In the genomic region with DNA sequence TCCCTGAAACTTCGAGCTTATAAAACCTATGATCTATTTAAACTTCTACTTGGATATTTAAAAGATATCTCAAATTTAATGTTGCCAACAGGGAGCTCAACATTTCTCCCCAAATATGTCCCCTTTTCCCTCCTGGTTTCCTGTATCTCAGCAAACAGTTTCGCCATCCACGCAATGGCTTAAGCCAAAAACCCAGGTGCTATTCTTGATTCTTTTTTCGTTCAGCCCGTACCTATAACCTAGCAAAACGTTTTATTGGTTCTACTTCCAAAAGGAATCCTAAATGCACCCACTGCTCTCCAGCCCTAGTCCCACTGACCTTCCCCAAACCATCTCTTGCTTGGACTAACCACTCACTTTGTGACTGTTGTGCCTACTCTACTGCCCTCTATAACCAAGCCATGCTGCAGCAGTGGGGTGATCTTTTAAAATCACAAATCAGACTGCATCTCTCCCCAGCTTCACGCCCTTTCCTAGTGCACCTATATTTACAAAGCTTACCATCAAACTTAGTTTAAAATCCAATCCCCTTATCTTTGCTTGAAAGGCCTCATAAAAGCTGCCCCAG, we compare ENCODE assay signal across 8 cellular contexts.
A peak's percentile ranks its signal among the peaks of the same experiment; 100 is the strongest.
DNase-seq lines count a peak whose midpoint lies in the region; ATAC-seq, FAIRE-seq and TF ChIP-seq lines count a peak whose summit lies in the region.
"Not testable (repeated sequence)": the region's sequence is repeated elsewhere in the genome, so short reads cannot be mapped to it uniquely, and the experiment has no call there.

No MANE protein-coding gene starts in this region.

- not testable (repeated sequence) for ATAC-seq in CD4-positive, CD25-positive, alpha-beta regulatory T cell (ENCODE audit: low read depth in 2 of 2)
- ATAC-seq in GM19372 (IDR thresholded peaks at IDR 0.05; ENCODE audit: low read depth, unreplicated experiment) = peak; percentile 29
- ATAC-seq in GM21576 (IDR thresholded peaks at IDR 0.05; ENCODE audit: unreplicated experiment) = peak; percentile 13
- ATAC-seq in HG02610 (IDR thresholded peaks at IDR 0.05; ENCODE audit: unreplicated experiment) = peak; percentile 33
- peak; percentile 35 for ATAC-seq in HG03066 (IDR thresholded peaks at IDR 0.05; ENCODE audit: low read depth, unreplicated experiment)

- not testable (repeated sequence) for H3K27me3 Mint-ChIP-seq in CD4-positive, CD25-positive, alpha-beta regulatory T cell

- H2AFZ ChIP-seq in MM.1S (ENCODE audit: low read length); H1 (ENCODE audit: low read length): not testable (repeated sequence)

- H2BK20ac ChIP-seq in H1 (ENCODE audit: low read length) = not testable (repeated sequence)

- not testable (repeated sequence) for H3K23me2 ChIP-seq in H1 (ENCODE audit: low read depth, low read length)

- H3K23ac ChIP-seq in H1 (ENCODE audit: insufficient read length) = not testable (repeated sequence)

- H4K20me1 ChIP-seq in MM.1S (ENCODE audit: insufficient read depth, low read length); H1 (replicated peaks in 1 of 2; ENCODE audit: control insufficient read depth in 1 of 2, insufficient read depth in 2 of 2, low read length in 2 of 2): not testable (repeated sequence)

- not testable (repeated sequence) for H3K4ac ChIP-seq in H1 (replicated peaks; ENCODE audit: insufficient read length, low read depth, low read length)

- peak; percentile 9 for FAIRE-seq in GM18507 (lab: Jason Lieb, UNC)
- FAIRE-seq in H1 (lab: Jason Lieb, UNC) = peak; percentile 36

- not testable (repeated sequence) for H3K4me3 ChIP-seq in CD4-positive, CD25-positive, alpha-beta regulatory T cell (ENCODE audit: low read depth, low read length); H1 (ENCODE audit: extremely low read depth in 1 of 4, insufficient read depth in 2 of 4, low read depth in 3 of 4, low read length in 4 of 4)
- peak overlapping the region; percentile 25; the same call in 1 of the 2 replicates for H3K4me3 ChIP-seq in MM.1S (ENCODE audit: low read length)

- H3F3A ChIP-seq in MM.1S (ENCODE audit: insufficient read depth, low read length) = not testable (repeated sequence)

- H2BK5ac ChIP-seq in H1 (ENCODE audit: low read depth, low read length) = not testable (repeated sequence)

- not testable (repeated sequence) for TF ChIP-seq CTCF in MM.1S (IDR thresholded peaks at IDR 0.05; ENCODE audit: low read length); H1 (IDR thresholded peaks at IDR 0.05; ENCODE audit: control extremely low read depth in 1 of 3, insufficient read depth in 1 of 3, low read depth in 1 of 3, low read length in 3 of 3)

- WGBS in H1 (ENCODE audit: extremely low coverage in 1 of 2, insufficient coverage in 1 of 2, insufficient read length in 1 of 2, insufficient replicate concordance in 2 of 2, low coverage in 1 of 2, low lambda C conversion rate in 2 of 2, missing lambda C conversion rate in 1 of 2), 2 experiments = 86% methylated on average over 6 of the region's 7 CpGs; no CpG with 5 or more reads in 1 of the 2 experiments

- H2BK15ac ChIP-seq in H1 (ENCODE audit: low read length) = not testable (repeated sequence)

- CTCF ChIA-PET in H1 (lab: Charles Lee; ENCODE audit: partially characterized antibody) = interaction anchor here (0.6 to 0.8 kb wide), 2 partner anchors 250 to 874 kb away, joined by 3 read pairs; no protein-coding TSS in a partner anchor

- H3K36me3 ChIP-seq in CD4-positive, CD25-positive, alpha-beta regulatory T cell (ENCODE audit: control insufficient read depth, insufficient read depth, low read length); MM.1S (replicated peaks; ENCODE audit: insufficient read depth, low read length); H1 (ENCODE audit: control insufficient read depth in 2 of 4, insufficient read depth in 4 of 4, low read length in 3 of 4): not testable (repeated sequence)

- H3K4me1 ChIP-seq in CD4-positive, CD25-positive, alpha-beta regulatory T cell (ENCODE audit: control insufficient read depth, insufficient read depth, low read length, poor library complexity, severe bottlenecking); MM.1S (ENCODE audit: low read length); H1 (replicated peaks in 1 of 4; ENCODE audit: control insufficient read depth in 3 of 4, insufficient read depth in 4 of 4, low read length in 3 of 4): not testable (repeated sequence)

- DNase-seq in CD4-positive, CD25-positive, alpha-beta regulatory T cell; GM18507 (ENCODE audit: extremely low spot score, insufficient read length, low read depth); H1 (ENCODE audit: low read depth in 1 of 2, low spot score in 2 of 2): not testable (repeated sequence)
- DNase-seq in MM.1S = peak; percentile 37

- not testable (repeated sequence) for H3K18ac ChIP-seq in H1 (ENCODE audit: extremely low read depth, low read length)

- H3K4me1 Mint-ChIP-seq in CD4-positive, CD25-positive, alpha-beta regulatory T cell = not testable (repeated sequence)

- POLR2A ChIA-PET in H1 (lab: Charles Lee; ENCODE audit: partially characterized antibody) = not testable (repeated sequence)

- not testable (repeated sequence) for H4K8ac ChIP-seq in H1 (ENCODE audit: extremely low read depth, insufficient read depth, low read length)

- H3K27ac ChIP-seq in CD4-positive, CD25-positive, alpha-beta regulatory T cell (ENCODE audit: insufficient read depth, low read length, poor library complexity, severe bottlenecking); H1 (ENCODE audit: low read depth, low read length): not testable (repeated sequence)
- H3K27ac ChIP-seq in MM.1S (ENCODE audit: low read length) = peak overlapping the region; percentile 86; the same call in 1 of the 2 replicates

- H3K79me1 ChIP-seq in H1 (ENCODE audit: low read depth, low read length) = not testable (repeated sequence)

- H2BK120ac ChIP-seq in H1 (replicated peaks; ENCODE audit: low read depth, low read length) = not testable (repeated sequence)

- TF ChIP-seq POLR2A in H1 (IDR thresholded peaks at IDR 0.05; ENCODE audit: control extremely low read depth in 1 of 2, low read depth in 2 of 2, low read length in 2 of 2) = not testable (repeated sequence)

- H3K27me3 ChIP-seq in CD4-positive, CD25-positive, alpha-beta regulatory T cell (ENCODE audit: control insufficient read depth, insufficient read depth, low read length); MM.1S (replicated peaks; ENCODE audit: insufficient read depth, low read length); H1 (replicated peaks in 1 of 4; ENCODE audit: control insufficient read depth in 3 of 4, extremely low read depth in 1 of 4, insufficient read depth in 3 of 4, low read length in 3 of 4): not testable (repeated sequence)

- peak overlapping the region; percentile 29; the same call in 1 of the 2 replicates for H3K4me2 ChIP-seq in MM.1S (ENCODE audit: low read depth, low read length)
- H3K4me2 ChIP-seq in H1 (ENCODE audit: insufficient read depth in 1 of 2, low read depth in 2 of 2, low read length in 2 of 2) = not testable (repeated sequence)

- H3K27ac Mint-ChIP-seq in CD4-positive, CD25-positive, alpha-beta regulatory T cell = peak overlapping the region in 2 of 3 donors; percentile 27 to 78

- TF ChIP-seq RAD21 in H1 (IDR thresholded peaks at IDR 0.05 in 1 of 2, conservative IDR thresholded peaks at IDR 0.05 in 1 of 2; ENCODE audit: low read depth in 2 of 2, low read length in 2 of 2) = not testable (repeated sequence)

- H3K56ac ChIP-seq in H1 (replicated peaks; ENCODE audit: insufficient read length, low read depth, low read length) = not testable (repeated sequence)

- not testable (repeated sequence) for H3K79me2 ChIP-seq in MM.1S (ENCODE audit: low read length); H1 (ENCODE audit: control insufficient read depth in 1 of 2, insufficient read depth in 2 of 2, low read length in 2 of 2)

- not testable (repeated sequence) for H3K14ac ChIP-seq in H1 (ENCODE audit: insufficient read length)

- peaks cover 17% of the 10 kb centered on the region for H3K36me3 Mint-ChIP-seq in CD4-positive, CD25-positive, alpha-beta regulatory T cell

- TF ChIP-seq EP300 in H1 (IDR thresholded peaks at IDR 0.05; ENCODE audit: borderline replicate concordance in 1 of 2, low read depth in 2 of 2, low read length in 2 of 2) = not testable (repeated sequence)

- peak overlapping the region; percentile 53; the same call in 1 of the 2 replicates for H3K9ac ChIP-seq in MM.1S (ENCODE audit: low read length)
- not testable (repeated sequence) for H3K9ac ChIP-seq in H1 (replicated peaks in 1 of 4; ENCODE audit: extremely low read depth in 1 of 4, low read depth in 3 of 4, low read length in 3 of 4)

- not testable (repeated sequence) for H4K5ac ChIP-seq in H1 (ENCODE audit: insufficient read length, low read depth, low read length)

- not testable (repeated sequence) for H3K4me3 Mint-ChIP-seq in CD4-positive, CD25-positive, alpha-beta regulatory T cell

- not testable (repeated sequence) for H4K91ac ChIP-seq in H1 (replicated peaks; ENCODE audit: insufficient read length, low read length)

- not testable (repeated sequence) for H3K9me2 ChIP-seq in MM.1S (replicated peaks; ENCODE audit: insufficient read depth, low read length)

- H2AK5ac ChIP-seq in H1 (ENCODE audit: low read depth, low read length) = not testable (repeated sequence)

- H3K9me3 Mint-ChIP-seq in CD4-positive, CD25-positive, alpha-beta regulatory T cell = not testable (repeated sequence)

- H2BK12ac ChIP-seq in H1 (ENCODE audit: low read depth, low read length) = not testable (repeated sequence)

- H3K9me3 ChIP-seq in CD4-positive, CD25-positive, alpha-beta regulatory T cell (ENCODE audit: control insufficient read depth in 2 of 2, low read length in 2 of 2); MM.1S (replicated peaks; ENCODE audit: insufficient read depth, low read length); H1 (ENCODE audit: insufficient read depth in 2 of 2, low read depth in 1 of 2, low read length in 1 of 2): not testable (repeated sequence)
